In the genomic region with DNA sequence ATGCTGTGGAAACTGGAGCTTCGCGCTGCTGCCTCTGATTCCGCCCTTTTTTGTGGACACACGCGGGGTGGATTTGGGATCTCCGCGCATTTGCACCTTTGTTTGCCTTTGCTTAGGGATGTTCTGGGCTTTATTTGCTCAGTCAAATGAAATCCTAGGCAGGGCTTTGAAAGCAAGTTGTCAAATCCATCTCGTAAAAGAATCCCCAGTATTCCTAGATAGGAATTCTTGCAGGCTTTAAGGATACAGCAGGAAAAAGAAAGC, we compare ENCODE assay signal across 8 cellular contexts. TPM values are rescaled to one million over a fixed set of nuclear protein-coding genes. Genes with fewer than 3 reads are reported as not detected.
DNase-seq lines count a peak whose midpoint lies in the region; ATAC-seq and TF ChIP-seq lines count a peak whose summit lies in the region.

No MANE protein-coding gene starts in this region.

- no peaks in the 10 kb centered on the region for H3K9me2 ChIP-seq in Karpas-422 (replicated peaks; ENCODE audit: insufficient read depth, low read length)

- H3K27me3 ChIP-seq in Karpas-422 (ENCODE audit: low read length), result no peaks in the 10 kb centered on the region
- H3K27me3 ChIP-seq in naive thymus-derived CD4-positive, alpha-beta T cell (ENCODE audit: control insufficient read depth in 2 of 2, insufficient read depth in 2 of 2, low read length in 2 of 2), result no peaks in the 10 kb centered on the region

- H3K4me1 Mint-ChIP-seq in naive thymus-derived CD4-positive, alpha-beta T cell, result peaks cover 22 to 59% (median 49%) of the 10 kb centered on the region in 7 donors

- H3K27me3 Mint-ChIP-seq in naive thymus-derived CD4-positive, alpha-beta T cell, result no peaks in the 10 kb centered on the region

- peak overlapping the region; percentile 92 for H3K9ac ChIP-seq in Karpas-422 (ENCODE audit: low read length)

- peaks cover 0 to 14% (median 6%) of the 10 kb centered on the region in 5 donors for H3K36me3 Mint-ChIP-seq in naive thymus-derived CD4-positive, alpha-beta T cell

- DNase-seq in AG09309 (ENCODE audit: low read depth), result no peak
- no peak for DNase-seq in Karpas-422
- DNase-seq in naive thymus-derived CD4-positive, alpha-beta T cell, result no peak
- no peak for DNase-seq in stimulated activated CD4-positive, alpha-beta T cell treated with anti-CD3 and anti-CD28 coated beads, Interleukin-2, amount 100 ng/mL, for 24 hours
- no peak for DNase-seq in NOMO-1 treated with dmso at 0.1 percent for 144 hours (lab: John Stamatoyannopoulos, UW; ENCODE audit: unreplicated experiment)
- no peak for DNase-seq in NCI-H2081 (lab: John Stamatoyannopoulos, UW)
- DNase-seq in central memory CD4-positive, alpha-beta T cell, result no peak

- no peaks in the 10 kb centered on the region for H3K36me3 ChIP-seq in Karpas-422 (ENCODE audit: insufficient read depth, low read length)
- H3K36me3 ChIP-seq in naive thymus-derived CD4-positive, alpha-beta T cell (ENCODE audit: control insufficient read depth in 2 of 3, insufficient read depth in 3 of 3, low read length in 3 of 3), result peaks cover 0 to 11% (median 0%) of the 10 kb centered on the region in 3 experiments

- H3K79me2 ChIP-seq in Karpas-422 (ENCODE audit: low read length), result peaks cover 31% of the 10 kb centered on the region

- TF ChIP-seq CTCF in AG09309 (IDR thresholded peaks at IDR 0.05; ENCODE audit: control insufficient read depth, insufficient read depth, low read depth, low read length, missing control alignments), result no peak

- H2AFZ ChIP-seq in Karpas-422 (ENCODE audit: low read length), result peak overlapping the region; percentile 97

- POLR2A ChIA-PET in naive thymus-derived CD4-positive, alpha-beta T cell (lab: Charles Lee), result interaction anchor here (0.8 to 4.0 kb wide), 9 partner anchors 9 to 944 kb away, joined by 3 to 41 read pairs (median 5); a partner anchor contains a TSS

- H3K27ac ChIP-seq in Karpas-422 (ENCODE audit: low read length) (no peak overlapping the region), cingulate gyrus (ENCODE audit: low read depth, low read length) (peak overlapping the region; percentile 99)
- H3K27ac ChIP-seq in naive thymus-derived CD4-positive, alpha-beta T cell (ENCODE audit: low read depth, low read length), result peak overlapping the region; percentile 94

- H4K20me1 ChIP-seq in Karpas-422 (ENCODE audit: insufficient read depth, low read depth, low read length), result no peaks in the 10 kb centered on the region

- peaks cover 37% of the 10 kb centered on the region for H3K4me1 ChIP-seq in Karpas-422 (ENCODE audit: low read length)
- peaks cover 21 to 29% of the 10 kb centered on the region in 2 donors for H3K4me1 ChIP-seq in naive thymus-derived CD4-positive, alpha-beta T cell (ENCODE audit: control insufficient read depth in 2 of 2, insufficient read depth in 2 of 2, low read length in 2 of 2)

- peak overlapping the region; percentile 92 to 98 (median 96) for H3K4me3 Mint-ChIP-seq in naive thymus-derived CD4-positive, alpha-beta T cell

- peak overlapping the region; percentile 96 for H3K4me3 ChIP-seq in AG09309 (ENCODE audit: control insufficient read depth, low read depth, low read length)
- H3K4me3 ChIP-seq in Karpas-422 (ENCODE audit: low read length), result peak overlapping the region; percentile 93
- H3K4me3 ChIP-seq in naive thymus-derived CD4-positive, alpha-beta T cell (ENCODE audit: low read length), result peak overlapping the region; percentile 96

- no peak for ATAC-seq in naive thymus-derived CD4-positive, alpha-beta T cell

- intact Hi-C loops in naive thymus-derived CD4-positive, alpha-beta T cell (cut with micrococcal nuclease), result loop anchor here (1.0 to 10.0 kb wide), 24 partner anchors 37 to 1859 kb away; a partner anchor contains a TSS

- no peaks in the 10 kb centered on the region for H3K9me3 ChIP-seq in Karpas-422 (ENCODE audit: low read length)
- H3K9me3 ChIP-seq in naive thymus-derived CD4-positive, alpha-beta T cell (ENCODE audit: control insufficient read depth in 2 of 3, low read length in 3 of 3), result no peaks in the 10 kb centered on the region

- peak overlapping the region; percentile 98 to 99 (median 99) for H3K27ac Mint-ChIP-seq in naive thymus-derived CD4-positive, alpha-beta T cell

- CTCF ChIA-PET in naive thymus-derived CD4-positive, alpha-beta T cell (lab: Charles Lee), result interaction anchor here (1.1 kb wide), 1 partner anchor 19 kb away, joined by 3 read pairs; no protein-coding TSS in a partner anchor

- peak overlapping the region; percentile 99 for H3K4me2 ChIP-seq in Karpas-422 (ENCODE audit: low read depth, low read length, poor library complexity, severe bottlenecking)

- H3K9me3 Mint-ChIP-seq in naive thymus-derived CD4-positive, alpha-beta T cell, result no peaks in the 10 kb centered on the region

RNA-seq across cellular contexts. Expression of a gene that starts 0.4 kb away (rescaled TPM):
- 16.6 and 28.2 TPM in 2 replicates for total RNA-seq in Karpas-422 (2014; rRNA removed; shearing (Covaris generic); ENCODE audit: low replicate concordance)
- total RNA-seq in naive thymus-derived CD4-positive, alpha-beta T cell, result 10 to 100 TPM in 1 of 5 experiments, 1 to 10 TPM in 4; 3.1 to 17.2 (median 6.5) TPM
- 1 to 10 TPM; 5.1 to 7.7 TPM for polyA plus RNA-seq in naive thymus-derived CD4-positive, alpha-beta T cell

RNA-seq across cellular contexts. Expression of a gene that starts 1.1 kb away (rescaled TPM):
- total RNA-seq in Karpas-422 (2014; rRNA removed; shearing (Covaris generic); ENCODE audit: low replicate concordance), result 1.3 and 1.9 TPM in 2 replicates
- total RNA-seq in naive thymus-derived CD4-positive, alpha-beta T cell, result 10 to 100 TPM; 24.6 to 61.8 (median 37.7) TPM
- 10 to 100 TPM; 16.5 to 37.0 TPM for polyA plus RNA-seq in naive thymus-derived CD4-positive, alpha-beta T cell
